ENCODE assay signal across 1 cellular context in the genomic region with DNA sequence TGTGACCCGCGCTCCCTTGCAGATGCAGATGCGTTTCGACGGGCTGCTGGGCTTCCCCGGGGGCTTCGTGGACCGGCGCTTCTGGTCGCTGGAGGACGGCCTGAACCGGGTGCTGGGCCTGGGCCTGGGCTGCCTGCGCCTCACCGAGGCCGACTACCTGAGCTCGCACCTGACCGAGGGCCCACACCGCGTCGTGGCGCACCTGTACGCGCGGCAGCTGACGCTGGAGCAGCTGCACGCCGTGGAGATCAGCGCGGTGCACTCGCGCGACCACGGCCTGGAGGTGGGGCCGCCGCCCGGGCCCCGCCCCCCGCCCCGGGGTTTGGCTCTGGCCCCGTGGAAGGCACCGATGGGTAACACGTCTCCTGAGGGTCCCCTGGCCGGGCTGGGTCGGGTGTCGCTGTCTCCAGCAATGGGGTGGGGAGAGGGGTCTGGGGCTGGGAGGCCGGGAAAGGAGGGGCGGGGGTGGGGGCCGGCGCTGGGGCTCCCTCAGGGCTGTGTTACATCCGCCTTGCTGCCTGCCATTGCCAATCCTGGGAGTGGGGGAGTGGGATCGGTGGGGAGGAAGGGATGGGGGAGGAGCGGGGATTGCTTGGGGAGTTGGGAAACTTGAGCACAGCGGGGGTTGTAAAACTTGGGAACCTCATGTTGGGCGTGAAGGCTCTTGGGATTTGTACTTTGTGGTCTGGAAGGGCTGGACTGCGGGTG.
TF ChIP-seq lines count a peak whose summit lies in the region.

No MANE protein-coding gene starts in this region.

TF ChIP-seq in GM23338, 12 proteins besides CTCF, POLR2A, EP300 and RAD21:
- TF ChIP-seq ZNF331 (CRISPR knock-in tag; IDR thresholded peaks at IDR 0.05; ENCODE audit: low read depth) (no peak), CREB1 (CRISPR knock-in tag; IDR thresholded peaks at IDR 0.05; ENCODE audit: low read depth) (no peak)
